Comparison of ENCODE assay signal across 1 cellular context in the genomic region with DNA sequence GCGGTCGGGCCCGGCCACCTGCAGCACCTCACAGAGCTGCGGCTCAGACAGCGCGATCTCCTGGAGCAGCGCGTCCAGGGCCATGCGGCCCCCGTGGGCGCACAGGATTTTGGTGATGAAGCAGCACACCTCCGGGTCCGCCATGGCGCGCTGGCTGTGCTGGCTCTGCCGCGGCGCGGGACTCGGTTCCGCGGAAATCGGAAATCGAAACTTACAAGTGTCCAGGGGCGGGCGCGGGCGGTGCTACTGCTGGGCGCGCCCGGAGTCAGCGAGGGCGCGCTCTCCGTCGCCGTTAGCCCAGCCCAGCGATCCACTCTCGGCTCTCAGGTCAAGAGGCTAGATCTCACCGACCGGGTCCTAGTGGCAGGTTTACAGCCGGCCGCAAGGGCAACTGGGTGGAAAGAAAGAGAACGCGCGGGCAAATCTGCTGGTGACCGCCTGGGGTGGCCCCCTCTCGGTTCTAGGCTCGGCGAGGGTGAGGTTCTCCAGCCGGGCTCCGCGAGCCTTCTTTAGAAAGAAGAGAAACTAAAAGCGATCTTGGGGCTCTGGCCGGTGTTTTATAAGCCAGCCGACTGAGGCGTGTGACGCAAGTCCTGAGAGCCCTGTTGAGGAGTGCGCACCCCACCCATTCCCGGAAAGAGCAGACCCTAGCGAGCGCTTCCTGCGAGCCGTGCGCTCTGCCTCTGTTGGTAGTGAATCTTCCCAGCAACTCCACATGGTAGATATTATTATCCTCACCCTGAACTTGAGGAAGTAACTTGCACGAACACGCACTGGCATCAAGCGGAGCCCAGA.
TF ChIP-seq lines count a peak whose summit lies in the region.

A gene (minus strand): TSS at position 533 of the 795 bp plus-strand sequence. CDS start 389 bp downstream, at position 144.

TF ChIP-seq in HepG2, 621 proteins besides CTCF, POLR2A, EP300 and RAD21 (continued from another document and continues in another):
- no peak for TF ChIP-seq PLRG1 (conservative IDR thresholded peaks at IDR 0.05)
- peak; percentile 87 for TF ChIP-seq AGO2 (optimal IDR thresholded peaks at IDR 0.05; ENCODE audit: low read depth, low read length)
- TF ChIP-seq MEIS1 (CRISPR knock-in tag; IDR thresholded peaks at IDR 0.05; ENCODE audit: borderline replicate concordance): no peak
- TF ChIP-seq, protein P1, sequence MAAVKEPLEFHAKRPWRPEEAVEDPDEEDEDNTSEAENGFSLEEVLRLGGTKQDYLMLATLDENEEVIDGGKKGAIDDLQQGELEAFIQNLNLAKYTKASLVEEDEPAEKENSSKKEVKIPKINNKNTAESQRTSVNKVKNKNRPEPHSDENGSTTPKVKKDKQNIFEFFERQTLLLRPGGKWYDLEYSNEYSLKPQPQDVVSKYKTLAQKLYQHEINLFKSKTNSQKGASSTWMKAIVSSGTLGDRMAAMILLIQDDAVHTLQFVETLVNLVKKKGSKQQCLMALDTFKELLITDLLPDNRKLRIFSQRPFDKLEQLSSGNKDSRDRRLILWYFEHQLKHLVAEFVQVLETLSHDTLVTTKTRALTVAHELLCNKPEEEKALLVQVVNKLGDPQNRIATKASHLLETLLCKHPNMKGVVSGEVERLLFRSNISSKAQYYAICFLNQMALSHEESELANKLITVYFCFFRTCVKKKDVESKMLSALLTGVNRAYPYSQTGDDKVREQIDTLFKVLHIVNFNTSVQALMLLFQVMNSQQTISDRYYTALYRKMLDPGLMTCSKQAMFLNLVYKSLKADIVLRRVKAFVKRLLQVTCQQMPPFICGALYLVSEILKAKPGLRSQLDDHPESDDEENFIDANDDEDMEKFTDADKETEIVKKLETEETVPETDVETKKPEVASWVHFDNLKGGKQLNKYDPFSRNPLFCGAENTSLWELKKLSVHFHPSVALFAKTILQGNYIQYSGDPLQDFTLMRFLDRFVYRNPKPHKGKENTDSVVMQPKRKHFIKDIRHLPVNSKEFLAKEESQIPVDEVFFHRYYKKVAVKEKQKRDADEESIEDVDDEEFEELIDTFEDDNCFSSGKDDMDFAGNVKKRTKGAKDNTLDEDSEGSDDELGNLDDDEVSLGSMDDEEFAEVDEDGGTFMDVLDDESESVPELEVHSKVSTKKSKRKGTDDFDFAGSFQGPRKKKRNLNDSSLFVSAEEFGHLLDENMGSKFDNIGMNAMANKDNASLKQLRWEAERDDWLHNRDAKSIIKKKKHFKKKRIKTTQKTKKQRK (IDR thresholded peaks at IDR 0.05; ENCODE audit: low read length): no peak
- peak; percentile 17; the same call in 1 of the 2 replicates for TF ChIP-seq ZFYVE20 (CRISPR knock-in tag; IDR thresholded peaks at IDR 0.05; ENCODE audit: borderline replicate concordance, low read depth)
- no peak for TF ChIP-seq NFE2L2 (IDR thresholded peaks at IDR 0.05; ENCODE audit: low read length)
- TF ChIP-seq, protein P2, sequence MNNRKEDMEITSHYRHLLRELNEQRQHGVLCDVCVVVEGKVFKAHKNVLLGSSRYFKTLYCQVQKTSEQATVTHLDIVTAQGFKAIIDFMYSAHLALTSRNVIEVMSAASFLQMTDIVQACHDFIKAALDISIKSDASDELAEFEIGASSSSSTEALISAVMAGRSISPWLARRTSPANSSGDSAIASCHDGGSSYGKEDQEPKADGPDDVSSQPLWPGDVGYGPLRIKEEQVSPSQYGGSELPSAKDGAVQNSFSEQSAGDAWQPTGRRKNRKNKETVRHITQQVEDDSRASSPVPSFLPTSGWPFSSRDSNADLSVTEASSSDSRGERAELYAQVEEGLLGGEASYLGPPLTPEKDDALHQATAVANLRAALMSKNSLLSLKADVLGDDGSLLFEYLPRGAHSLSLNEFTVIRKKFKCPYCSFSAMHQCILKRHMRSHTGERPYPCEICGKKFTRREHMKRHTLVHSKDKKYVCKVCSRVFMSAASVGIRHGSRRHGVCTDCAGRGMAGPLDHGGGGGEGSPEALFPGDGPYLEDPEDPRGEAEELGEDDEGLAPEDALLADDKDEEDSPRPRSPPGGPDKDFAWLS (CRISPR knock-in tag; IDR thresholded peaks at IDR 0.05; ENCODE audit: borderline replicate concordance): no peak
- TF ChIP-seq ZNF451 (CRISPR knock-in tag; IDR thresholded peaks at IDR 0.05): peak; percentile 11
- TF ChIP-seq ZFX (CRISPR knock-in tag; IDR thresholded peaks at IDR 0.05; ENCODE audit: low read depth): peak; percentile 74
- TF ChIP-seq HOXA7 (CRISPR knock-in tag; IDR thresholded peaks at IDR 0.05): no peak
- TF ChIP-seq, protein P3, sequence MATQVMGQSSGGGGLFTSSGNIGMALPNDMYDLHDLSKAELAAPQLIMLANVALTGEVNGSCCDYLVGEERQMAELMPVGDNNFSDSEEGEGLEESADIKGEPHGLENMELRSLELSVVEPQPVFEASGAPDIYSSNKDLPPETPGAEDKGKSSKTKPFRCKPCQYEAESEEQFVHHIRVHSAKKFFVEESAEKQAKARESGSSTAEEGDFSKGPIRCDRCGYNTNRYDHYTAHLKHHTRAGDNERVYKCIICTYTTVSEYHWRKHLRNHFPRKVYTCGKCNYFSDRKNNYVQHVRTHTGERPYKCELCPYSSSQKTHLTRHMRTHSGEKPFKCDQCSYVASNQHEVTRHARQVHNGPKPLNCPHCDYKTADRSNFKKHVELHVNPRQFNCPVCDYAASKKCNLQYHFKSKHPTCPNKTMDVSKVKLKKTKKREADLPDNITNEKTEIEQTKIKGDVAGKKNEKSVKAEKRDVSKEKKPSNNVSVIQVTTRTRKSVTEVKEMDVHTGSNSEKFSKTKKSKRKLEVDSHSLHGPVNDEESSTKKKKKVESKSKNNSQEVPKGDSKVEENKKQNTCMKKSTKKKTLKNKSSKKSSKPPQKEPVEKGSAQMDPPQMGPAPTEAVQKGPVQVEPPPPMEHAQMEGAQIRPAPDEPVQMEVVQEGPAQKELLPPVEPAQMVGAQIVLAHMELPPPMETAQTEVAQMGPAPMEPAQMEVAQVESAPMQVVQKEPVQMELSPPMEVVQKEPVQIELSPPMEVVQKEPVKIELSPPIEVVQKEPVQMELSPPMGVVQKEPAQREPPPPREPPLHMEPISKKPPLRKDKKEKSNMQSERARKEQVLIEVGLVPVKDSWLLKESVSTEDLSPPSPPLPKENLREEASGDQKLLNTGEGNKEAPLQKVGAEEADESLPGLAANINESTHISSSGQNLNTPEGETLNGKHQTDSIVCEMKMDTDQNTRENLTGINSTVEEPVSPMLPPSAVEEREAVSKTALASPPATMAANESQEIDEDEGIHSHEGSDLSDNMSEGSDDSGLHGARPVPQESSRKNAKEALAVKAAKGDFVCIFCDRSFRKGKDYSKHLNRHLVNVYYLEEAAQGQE (IDR thresholded peaks at IDR 0.05; ENCODE audit: borderline replicate concordance in 1 of 2, low read depth in 1 of 2, low read length in 2 of 2): no peak
- TF ChIP-seq FOSL1 (CRISPR knock-in tag; IDR thresholded peaks at IDR 0.05; ENCODE audit: borderline replicate concordance): no peak
- TF ChIP-seq, protein P4, sequence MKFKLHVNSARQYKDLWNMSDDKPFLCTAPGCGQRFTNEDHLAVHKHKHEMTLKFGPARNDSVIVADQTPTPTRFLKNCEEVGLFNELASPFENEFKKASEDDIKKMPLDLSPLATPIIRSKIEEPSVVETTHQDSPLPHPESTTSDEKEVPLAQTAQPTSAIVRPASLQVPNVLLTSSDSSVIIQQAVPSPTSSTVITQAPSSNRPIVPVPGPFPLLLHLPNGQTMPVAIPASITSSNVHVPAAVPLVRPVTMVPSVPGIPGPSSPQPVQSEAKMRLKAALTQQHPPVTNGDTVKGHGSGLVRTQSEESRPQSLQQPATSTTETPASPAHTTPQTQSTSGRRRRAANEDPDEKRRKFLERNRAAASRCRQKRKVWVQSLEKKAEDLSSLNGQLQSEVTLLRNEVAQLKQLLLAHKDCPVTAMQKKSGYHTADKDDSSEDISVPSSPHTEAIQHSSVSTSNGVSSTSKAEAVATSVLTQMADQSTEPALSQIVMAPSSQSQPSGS (CRISPR knock-in tag; IDR thresholded peaks at IDR 0.05): peak; percentile 13; the same call in 1 of the 2 replicates
- TF ChIP-seq CHCHD3 (CRISPR knock-in tag; IDR thresholded peaks at IDR 0.05): 0 out of 2 replicates have a peak, but pooled peaks have one; percentile 39
- TF ChIP-seq, protein P5, sequence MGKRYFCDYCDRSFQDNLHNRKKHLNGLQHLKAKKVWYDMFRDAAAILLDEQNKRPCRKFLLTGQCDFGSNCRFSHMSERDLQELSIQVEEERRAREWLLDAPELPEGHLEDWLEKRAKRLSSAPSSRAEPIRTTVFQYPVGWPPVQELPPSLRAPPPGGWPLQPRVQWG (CRISPR knock-in tag; IDR thresholded peaks at IDR 0.05; ENCODE audit: borderline replicate concordance, low read depth): no peak
- no peak; the same call in 1 of the 2 replicates for TF ChIP-seq TMF1 (CRISPR knock-in tag; IDR thresholded peaks at IDR 0.05; ENCODE audit: low read depth)
- TF ChIP-seq, protein P6, sequence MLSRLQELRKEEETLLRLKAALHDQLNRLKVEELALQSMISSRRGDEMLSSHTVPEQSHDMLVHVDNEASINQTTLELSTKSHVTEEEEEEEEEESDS (CRISPR knock-in tag; IDR thresholded peaks at IDR 0.05; ENCODE audit: borderline replicate concordance): no peak
- TF ChIP-seq, protein P7, sequence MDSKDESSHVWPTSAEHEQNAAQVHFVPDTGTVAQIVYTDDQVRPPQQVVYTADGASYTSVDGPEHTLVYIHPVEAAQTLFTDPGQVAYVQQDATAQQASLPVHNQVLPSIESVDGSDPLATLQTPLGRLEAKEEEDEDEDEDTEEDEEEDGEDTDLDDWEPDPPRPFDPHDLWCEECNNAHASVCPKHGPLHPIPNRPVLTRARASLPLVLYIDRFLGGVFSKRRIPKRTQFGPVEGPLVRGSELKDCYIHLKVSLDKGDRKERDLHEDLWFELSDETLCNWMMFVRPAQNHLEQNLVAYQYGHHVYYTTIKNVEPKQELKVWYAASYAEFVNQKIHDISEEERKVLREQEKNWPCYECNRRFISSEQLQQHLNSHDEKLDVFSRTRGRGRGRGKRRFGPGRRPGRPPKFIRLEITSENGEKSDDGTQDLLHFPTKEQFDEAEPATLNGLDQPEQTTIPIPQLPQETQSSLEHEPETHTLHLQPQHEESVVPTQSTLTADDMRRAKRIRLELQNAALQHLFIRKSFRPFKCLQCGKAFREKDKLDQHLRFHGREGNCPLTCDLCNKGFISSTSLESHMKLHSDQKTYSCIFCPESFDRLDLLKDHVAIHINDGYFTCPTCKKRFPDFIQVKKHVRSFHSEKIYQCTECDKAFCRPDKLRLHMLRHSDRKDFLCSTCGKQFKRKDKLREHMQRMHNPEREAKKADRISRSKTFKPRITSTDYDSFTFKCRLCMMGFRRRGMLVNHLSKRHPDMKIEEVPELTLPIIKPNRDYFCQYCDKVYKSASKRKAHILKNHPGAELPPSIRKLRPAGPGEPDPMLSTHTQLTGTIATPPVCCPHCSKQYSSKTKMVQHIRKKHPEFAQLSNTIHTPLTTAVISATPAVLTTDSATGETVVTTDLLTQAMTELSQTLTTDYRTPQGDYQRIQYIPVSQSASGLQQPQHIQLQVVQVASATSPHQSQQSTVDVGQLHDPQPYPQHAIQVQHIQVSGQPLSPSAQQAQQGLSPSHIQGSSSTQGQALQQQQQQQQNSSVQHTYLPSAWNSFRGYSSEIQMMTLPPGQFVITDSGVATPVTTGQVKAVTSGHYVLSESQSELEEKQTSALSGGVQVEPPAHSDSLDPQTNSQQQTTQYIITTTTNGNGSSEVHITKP (CRISPR knock-in tag; IDR thresholded peaks at IDR 0.05; ENCODE audit: low read depth): peak; percentile 13; the same call in 1 of the 2 replicates
- TF ChIP-seq KDM3A (CRISPR knock-in tag; IDR thresholded peaks at IDR 0.05; ENCODE audit: low read depth): peak; percentile 44
- no peak for TF ChIP-seq ZNF549 (CRISPR knock-in tag; IDR thresholded peaks at IDR 0.05)
- peak; percentile 18; the same call in 1 of the 2 replicates for TF ChIP-seq FOXA3 (CRISPR knock-in tag; IDR thresholded peaks at IDR 0.05)
- TF ChIP-seq, protein P8, sequence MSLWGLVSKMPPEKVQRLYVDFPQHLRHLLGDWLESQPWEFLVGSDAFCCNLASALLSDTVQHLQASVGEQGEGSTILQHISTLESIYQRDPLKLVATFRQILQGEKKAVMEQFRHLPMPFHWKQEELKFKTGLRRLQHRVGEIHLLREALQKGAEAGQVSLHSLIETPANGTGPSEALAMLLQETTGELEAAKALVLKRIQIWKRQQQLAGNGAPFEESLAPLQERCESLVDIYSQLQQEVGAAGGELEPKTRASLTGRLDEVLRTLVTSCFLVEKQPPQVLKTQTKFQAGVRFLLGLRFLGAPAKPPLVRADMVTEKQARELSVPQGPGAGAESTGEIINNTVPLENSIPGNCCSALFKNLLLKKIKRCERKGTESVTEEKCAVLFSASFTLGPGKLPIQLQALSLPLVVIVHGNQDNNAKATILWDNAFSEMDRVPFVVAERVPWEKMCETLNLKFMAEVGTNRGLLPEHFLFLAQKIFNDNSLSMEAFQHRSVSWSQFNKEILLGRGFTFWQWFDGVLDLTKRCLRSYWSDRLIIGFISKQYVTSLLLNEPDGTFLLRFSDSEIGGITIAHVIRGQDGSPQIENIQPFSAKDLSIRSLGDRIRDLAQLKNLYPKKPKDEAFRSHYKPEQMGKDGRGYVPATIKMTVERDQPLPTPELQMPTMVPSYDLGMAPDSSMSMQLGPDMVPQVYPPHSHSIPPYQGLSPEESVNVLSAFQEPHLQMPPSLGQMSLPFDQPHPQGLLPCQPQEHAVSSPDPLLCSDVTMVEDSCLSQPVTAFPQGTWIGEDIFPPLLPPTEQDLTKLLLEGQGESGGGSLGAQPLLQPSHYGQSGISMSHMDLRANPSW (CRISPR knock-in tag; IDR thresholded peaks at IDR 0.05; ENCODE audit: borderline replicate concordance): peak; percentile 32; the same call in 1 of the 2 replicates
- TF ChIP-seq FOXC1 (CRISPR knock-in tag; IDR thresholded peaks at IDR 0.05; ENCODE audit: borderline replicate concordance): no peak
- no peak; the same call in 1 of the 2 replicates for TF ChIP-seq ZNF746 (CRISPR knock-in tag; IDR thresholded peaks at IDR 0.05)
